Comparison of ENCODE assay signal across 9 cellular contexts in the genomic region with DNA sequence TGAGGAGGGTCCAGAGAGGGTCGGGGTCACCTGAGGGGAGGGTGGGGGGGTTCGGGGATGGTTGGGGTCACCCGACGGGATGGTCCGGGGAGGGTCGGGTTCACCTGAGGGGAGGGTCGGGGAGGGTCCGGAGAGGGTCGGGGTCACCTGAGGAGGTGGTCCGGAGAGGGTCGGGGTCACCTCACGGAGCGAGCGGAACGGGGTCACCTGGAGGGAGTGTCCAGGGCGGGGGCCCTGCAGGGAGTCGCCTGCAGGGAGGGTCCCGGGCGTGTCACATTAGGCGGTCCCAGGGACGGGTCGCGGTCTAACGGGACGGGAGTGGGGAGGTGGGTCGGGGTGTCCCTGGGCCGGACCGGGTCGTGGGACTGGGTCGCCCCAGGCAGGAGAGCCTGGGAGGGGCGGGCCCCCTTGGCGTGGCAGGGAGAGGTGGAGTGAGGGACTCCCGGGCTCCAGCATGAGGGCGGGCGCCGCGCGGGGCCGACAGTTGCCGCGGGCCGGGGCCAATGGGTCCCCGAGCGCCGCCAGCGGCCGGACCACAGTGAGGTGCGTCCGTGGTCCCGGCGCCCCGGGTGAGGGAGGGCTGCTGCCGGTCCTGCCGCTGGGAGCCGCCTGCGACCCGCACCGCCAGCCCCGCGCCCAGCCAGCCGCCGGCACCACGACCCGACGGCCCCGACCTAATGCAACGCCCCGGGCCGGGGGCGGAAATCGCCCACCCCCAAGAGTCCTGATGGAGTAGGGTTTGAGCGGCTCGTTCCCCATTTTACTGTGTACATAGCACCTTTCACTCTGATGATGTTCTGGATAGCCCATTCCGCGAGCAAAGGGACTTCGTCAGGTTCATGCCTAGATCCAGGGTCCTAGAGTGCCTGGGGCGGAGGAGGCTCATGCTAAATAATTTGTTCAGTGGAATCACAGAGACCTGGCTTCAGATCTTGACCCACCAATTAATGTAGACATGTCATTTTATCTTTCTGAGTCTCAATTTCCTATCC. TPM values are rescaled to one million over a fixed set of nuclear protein-coding genes. Genes with fewer than 3 reads are reported as not detected.
DNase-seq lines count a peak whose midpoint lies in the region; ATAC-seq and TF ChIP-seq lines count a peak whose summit lies in the region.
"Had no signal": no experiment of that assay in that cellular context is flagged by ENCODE, and none has a peak within 500 bp of the region (broad histone marks: within the 10 kb centered on the region; RNA-seq: fewer than 3 reads in every experiment).

No MANE protein-coding gene starts in this region.

- peaks cover 21% of the 10 kb centered on the region for H3K27me3 Mint-ChIP-seq in CD4-positive, CD25-positive, alpha-beta regulatory T cell
- peaks cover 33% of the 10 kb centered on the region for H3K27me3 Mint-ChIP-seq in osteocyte (ENCODE audit: unreplicated experiment)

- H3K4me3 Mint-ChIP-seq in CD4-positive, CD25-positive, alpha-beta regulatory T cell = peak overlapping the region; percentile 31 to 65 (median 56)
- H3K4me3 Mint-ChIP-seq in osteocyte (ENCODE audit: unreplicated experiment) = no peak overlapping the region

- POLR2A ChIA-PET in HEK293 (lab: Yijun Ruan, JAX) = no interaction called here

- CTCF ChIA-PET in HEK293 (lab: Yijun Ruan, JAX) = no interaction called here

- ATAC-seq in CD4-positive, CD25-positive, alpha-beta regulatory T cell (ENCODE audit: low read depth in 2 of 2) = no peak
- ATAC-seq in gastroesophageal sphincter (no peak), GM21381 (IDR thresholded peaks at IDR 0.05; ENCODE audit: unreplicated experiment) (no peak), HG03342 (IDR thresholded peaks at IDR 0.05; ENCODE audit: unreplicated experiment) (no peak)

- WGBS in gastroesophageal sphincter (ENCODE audit: low coverage in 1 of 2), 2 donors = 28 to 63% methylated on average over 1 to 7 of the region's 77 CpGs

- no peak for TF ChIP-seq POLR2A in gastroesophageal sphincter (IDR thresholded peaks at IDR 0.05)

- H3K36me3 Mint-ChIP-seq in CD4-positive, CD25-positive, alpha-beta regulatory T cell = no peaks in the 10 kb centered on the region
- no peaks in the 10 kb centered on the region for H3K36me3 Mint-ChIP-seq in osteocyte (ENCODE audit: unreplicated experiment)

- H3K4me1 ChIP-seq in CD4-positive, CD25-positive, alpha-beta regulatory T cell (ENCODE audit: control insufficient read depth, insufficient read depth, low read length, poor library complexity, severe bottlenecking) = peaks cover 14% of the 10 kb centered on the region
- H3K4me1 ChIP-seq in HEK293 (ENCODE audit: control insufficient read depth, insufficient read depth, low read length) (no peaks in the 10 kb centered on the region), gastroesophageal sphincter (peaks cover 0 to 35% (median 3%) of the 10 kb centered on the region in 3 donors)

- no peaks in the 10 kb centered on the region for H3K36me3 ChIP-seq in CD4-positive, CD25-positive, alpha-beta regulatory T cell (ENCODE audit: control insufficient read depth, insufficient read depth, low read length)
- H3K36me3 ChIP-seq in HEK293 (ENCODE audit: control insufficient read depth in 2 of 2, insufficient read depth in 1 of 2, low read length in 2 of 2) = no peaks in the 10 kb centered on the region; a peak in 1 of 3 replicates
- no peaks in the 10 kb centered on the region for H3K36me3 ChIP-seq in gastroesophageal sphincter
- H3K36me3 ChIP-seq in brain microvascular endothelial cell (replicated peaks) = no peaks in the 10 kb centered on the region

- H3K4me3 ChIP-seq in CD4-positive, CD25-positive, alpha-beta regulatory T cell (ENCODE audit: low read depth, low read length) = no peak overlapping the region
- H3K4me3 ChIP-seq in HEK293 (ENCODE audit: low read depth, low read length) (no peak overlapping the region), gastroesophageal sphincter (peak overlapping the region in 1 of 2 donors; percentile 87), brain microvascular endothelial cell (ENCODE audit: low read depth, low read length) (no peak overlapping the region)

- DNase-seq in CD4-positive, CD25-positive, alpha-beta regulatory T cell = peak in 1 of 3 donors; percentile 8
- peak; percentile 85 for DNase-seq in osteocyte (ENCODE audit: extremely low spot score, unreplicated experiment)
- no peak for DNase-seq in T-helper 2 cell
- no peak for DNase-seq in brain microvascular endothelial cell
- DNase-seq: H7 had no signal

- peaks cover 0 to 1% (median 0%) of the 10 kb centered on the region in 7 donors for H3K9me3 Mint-ChIP-seq in CD4-positive, CD25-positive, alpha-beta regulatory T cell
- H3K9me3 Mint-ChIP-seq in osteocyte (ENCODE audit: unreplicated experiment) = no peaks in the 10 kb centered on the region

- TF ChIP-seq CTCF in HEK293 (tag by site-specific recombination; IDR thresholded peaks at IDR 0.05) (no peak), gastroesophageal sphincter (IDR thresholded peaks at IDR 0.05) (peak in 1 of 4 experiments; percentile 10), osteocyte (IDR thresholded peaks at IDR 0.05) (no peak), brain microvascular endothelial cell (IDR thresholded peaks at IDR 0.05; ENCODE audit: low read depth, low read length, missing control alignments) (no peak)

- H3K27ac ChIP-seq in CD4-positive, CD25-positive, alpha-beta regulatory T cell (ENCODE audit: insufficient read depth, low read length, poor library complexity, severe bottlenecking) = no peak overlapping the region
- H3K27ac ChIP-seq in HEK293 (ENCODE audit: extremely low read depth, low read depth, low read length) (no peak overlapping the region), gastroesophageal sphincter (peak overlapping the region in 3 of 4 donors; percentile 73 to 75 (median 73)), brain microvascular endothelial cell (no peak overlapping the region)

- no peak for TF ChIP-seq EP300 in gastroesophageal sphincter (IDR thresholded peaks at IDR 0.05)

- no peak overlapping the region for H3K27ac Mint-ChIP-seq in CD4-positive, CD25-positive, alpha-beta regulatory T cell
- H3K27ac Mint-ChIP-seq in osteocyte (ENCODE audit: unreplicated experiment) = no peak overlapping the region

- peaks cover 2% of the 10 kb centered on the region for H3K27me3 ChIP-seq in CD4-positive, CD25-positive, alpha-beta regulatory T cell (ENCODE audit: control insufficient read depth, insufficient read depth, low read length)
- no peaks in the 10 kb centered on the region for H3K27me3 ChIP-seq in gastroesophageal sphincter
- peaks cover 10% of the 10 kb centered on the region for H3K27me3 ChIP-seq in brain microvascular endothelial cell (replicated peaks)

- in situ Hi-C loops in brain microvascular endothelial cell (cut with HindIII; ENCODE audit: low pct_ligation_motif_present, low sequenced_read_pairs) = no loop called here

- H3K4me1 Mint-ChIP-seq in CD4-positive, CD25-positive, alpha-beta regulatory T cell = peaks cover 0 to 18% (median 8%) of the 10 kb centered on the region in 4 donors
- peaks cover 10% of the 10 kb centered on the region for H3K4me1 Mint-ChIP-seq in osteocyte (ENCODE audit: unreplicated experiment)

- H3K9me3 ChIP-seq in CD4-positive, CD25-positive, alpha-beta regulatory T cell (ENCODE audit: control insufficient read depth in 2 of 2, low read length in 2 of 2) = no peaks in the 10 kb centered on the region
- H3K9me3 ChIP-seq in HEK293 (ENCODE audit: control insufficient read depth, insufficient read depth, low read depth, low read length) = no peaks in the 10 kb centered on the region
- no peaks in the 10 kb centered on the region for H3K9me3 ChIP-seq in gastroesophageal sphincter

TF ChIP-seq in HEK293, 187 proteins besides CTCF, POLR2A, EP300 and RAD21:
- TF ChIP-seq KLF1 (tag by site-specific recombination; IDR thresholded peaks at IDR 0.05) (peak; percentile 83), KLF8 (tag by site-specific recombination; IDR thresholded peaks at IDR 0.05) (peak; percentile 91), TCF7L2 (IDR thresholded peaks at IDR 0.05; ENCODE audit: borderline replicate concordance, low read depth, low read length) (no peak)

RNA-seq across cellular contexts. Expression of a gene that starts 1.2 kb away (rescaled TPM):
- total RNA-seq in CD4-positive, CD25-positive, alpha-beta regulatory T cell = 5.1 TPM
- 1 to 10 TPM; 1.1 to 2.2 (median 2.0) TPM for polyA plus RNA-seq in CD4-positive, CD25-positive, alpha-beta regulatory T cell
- total RNA-seq in gastroesophageal sphincter = 10 to 100 TPM in 3 of 4 donors, 1 to 10 TPM in 1; 7.5 to 27.5 (median 12.3) TPM
- 20.4 and 21.0 TPM in 2 replicates for total RNA-seq in osteocyte

Comparison
In these comparisons a context has a peak if more than half of its experiments do, and no peak if none do; other contexts are left out.
1. H3K27ac ChIP-seq: peak in gastroesophageal sphincter (3 of 4); none in CD4-positive, CD25-positive, alpha-beta regulatory T cell (single experiment), HEK293 (single experiment) and brain microvascular endothelial cell (single experiment).